ENCODE assay signal across 21 cellular contexts in the genomic region with DNA sequence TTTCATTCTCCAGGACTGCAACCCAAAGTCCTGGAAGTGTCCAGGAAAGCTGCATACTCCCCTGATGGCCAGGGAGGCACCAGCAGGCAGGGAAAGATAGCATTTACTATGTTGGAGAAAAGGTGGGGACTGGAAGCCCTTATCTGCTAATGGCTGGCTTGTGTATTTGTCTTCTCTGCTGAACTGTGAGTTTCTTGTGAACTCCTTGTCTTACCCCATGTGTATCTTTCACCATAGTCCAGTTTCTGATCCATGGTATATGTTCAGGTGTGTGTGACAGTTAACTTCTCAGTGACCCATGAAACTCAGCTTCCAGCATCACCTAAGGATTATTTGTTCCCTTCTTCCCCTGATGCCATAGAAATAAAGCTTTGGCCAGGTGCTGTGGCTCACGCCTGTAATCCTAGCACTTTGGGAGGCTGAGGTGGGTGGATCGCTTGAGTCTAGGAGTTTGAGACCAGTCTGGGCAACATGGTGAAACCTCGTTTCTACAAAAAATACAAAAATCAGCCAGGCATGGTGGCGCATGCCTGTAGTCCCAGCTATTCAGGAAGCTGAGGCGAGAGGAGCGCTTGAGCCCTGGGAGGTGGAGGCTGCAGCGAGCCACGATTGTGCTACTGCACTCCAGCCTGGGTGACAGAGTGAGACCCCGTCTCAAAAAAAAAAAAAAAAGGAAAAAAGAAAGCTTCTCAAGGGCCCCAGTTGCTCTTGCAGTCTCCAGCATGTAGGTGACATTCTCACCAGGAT.
"Had no signal": no experiment of that assay in that cellular context is flagged by ENCODE, and none has a peak within 500 bp of the region (broad histone marks: within the 10 kb centered on the region; RNA-seq: fewer than 3 reads in every experiment).

No MANE protein-coding gene starts in this region.

- ATAC-seq: foreskin keratinocyte, left lung, sciatic nerve had no signal

- H3K4me1 ChIP-seq: left lung, testis had no signal

- H3K9me3 Mint-ChIP-seq: activated naive CD8-positive, alpha-beta T cell treated with anti-CD3 and anti-CD28 coated beads for 36 hours; activated T-helper 1 cell treated with anti-CD3 and anti-CD28 coated beads, Interleukin-12 subunit alpha, Interleukin-12 subunit beta, Interleukin-2, Interleukin-4 antibody, amounts not matched to agents 30 ng/mL and 10 ng/mL and 1 ng/mL, durations not matched to agents 14 hours and 24 hours and 36 hours; stimulated activated memory B cell treated with anti-CD40 and anti-IgM and Interleukin-4, amounts not matched to agents 10 μg/mL and 1 μg/mL and 100 μg/mL, for 72 hours; T-helper 1 cell treated with Interleukin-12 subunit alpha and Interleukin-12 subunit beta and Interleukin-4 antibody, amounts not matched to agents 30 μg/mL and 1 μg/mL, for 36 hours had no signal

- H3K27ac ChIP-seq: foreskin keratinocyte, left lung, ovary, testis had no signal

- H3K27me3 Mint-ChIP-seq: activated naive CD8-positive, alpha-beta T cell treated with anti-CD3 and anti-CD28 coated beads for 36 hours; naive B cell; type B pancreatic cell had no signal

- H3K27me3 ChIP-seq: foreskin keratinocyte, left lung, ovary, testis had no signal

- H3K4me3 ChIP-seq: left lung, mucosa of descending colon, ovary, testis had no signal

- H3K4me1 Mint-ChIP-seq: activated naive CD8-positive, alpha-beta T cell treated with anti-CD3 and anti-CD28 coated beads for 36 hours; naive B cell; stimulated activated memory B cell treated with anti-CD40 and anti-IgM and Interleukin-4, amounts not matched to agents 10 μg/mL and 1 μg/mL and 100 μg/mL, for 72 hours had no signal

- H3K36me3 ChIP-seq: left lung, ovary had no signal

- H3K4me3 Mint-ChIP-seq: activated naive CD8-positive, alpha-beta T cell treated with anti-CD3 and anti-CD28 coated beads for 36 hours; activated T-helper 1 cell treated with anti-CD3 and anti-CD28 coated beads, Interleukin-12 subunit alpha, Interleukin-12 subunit beta, Interleukin-2, Interleukin-4 antibody, amounts not matched to agents 30 ng/mL and 10 ng/mL and 1 ng/mL, durations not matched to agents 14 hours and 24 hours and 36 hours; naive B cell; stimulated activated memory B cell treated with anti-CD40 and anti-IgM and Interleukin-4, amounts not matched to agents 10 μg/mL and 1 μg/mL and 100 μg/mL, for 72 hours; T-helper 1 cell treated with Interleukin-12 subunit alpha and Interleukin-12 subunit beta and Interleukin-4 antibody, amounts not matched to agents 30 μg/mL and 1 μg/mL, for 36 hours; type B pancreatic cell had no signal

- FAIRE-seq: kidney had no signal

- H3K36me3 Mint-ChIP-seq: activated naive CD8-positive, alpha-beta T cell treated with anti-CD3 and anti-CD28 coated beads for 36 hours; naive B cell; stimulated activated memory B cell treated with anti-CD40 and anti-IgM and Interleukin-4, amounts not matched to agents 10 μg/mL and 1 μg/mL and 100 μg/mL, for 72 hours; type B pancreatic cell had no signal

- DNase-seq: activated CD4-positive, alpha-beta T cell treated with anti-CD3 and anti-CD28 coated beads, Interleukin-2, amount 50 U/mL, for 48 hours; activated naive CD4-positive, alpha-beta T cell; activated naive CD8-positive, alpha-beta T cell treated with anti-CD3 and anti-CD28 coated beads for 36 hours; activated T-cell treated with anti-CD3 and anti-CD28 coated beads for 4 hours; amniotic stem cell; dermis blood vessel endothelial cell; effector memory CD4-positive, alpha-beta T cell; foreskin keratinocyte; hypothalamus; kidney; left lung; mucosa of descending colon; naive B cell; ovary; stimulated activated CD4-positive, alpha-beta T cell treated with anti-CD3 and anti-CD28 coated beads, Interleukin-4, amount 100 ng/mL, for 24 hours; testis had no signal

- H3K9me3 ChIP-seq: left lung, mucosa of descending colon, ovary, testis had no signal

- H3K27ac Mint-ChIP-seq: activated naive CD8-positive, alpha-beta T cell treated with anti-CD3 and anti-CD28 coated beads for 36 hours; activated T-helper 1 cell treated with anti-CD3 and anti-CD28 coated beads, Interleukin-12 subunit alpha, Interleukin-12 subunit beta, Interleukin-2, Interleukin-4 antibody, amounts not matched to agents 30 ng/mL and 10 ng/mL and 1 ng/mL, durations not matched to agents 14 hours and 24 hours and 36 hours; stimulated activated memory B cell treated with anti-CD40 and anti-IgM and Interleukin-4, amounts not matched to agents 10 μg/mL and 1 μg/mL and 100 μg/mL, for 72 hours; T-helper 1 cell treated with Interleukin-12 subunit alpha and Interleukin-12 subunit beta and Interleukin-4 antibody, amounts not matched to agents 30 μg/mL and 1 μg/mL, for 36 hours; type B pancreatic cell had no signal
